ENCODE assay signal across 15 cellular contexts in genomic region chr2:208015475-208015874, GRCh38. TPM values are rescaled to one million over a fixed set of nuclear protein-coding genes. Genes with fewer than 3 reads are reported as not detected.
A peak's percentile ranks its signal among the peaks of the same experiment; 100 is the strongest.
DNase-seq lines count a peak whose midpoint lies in the region.
"Had no signal": no experiment of that assay in that cellular context is flagged by ENCODE, and none has a peak within 500 bp of the region (broad histone marks: within the 10 kb centered on the region; RNA-seq: fewer than 3 reads in every experiment).

No MANE protein-coding gene starts in this region.

- peak; percentile 29 for DNase-seq in NCI-H510A treated with DMSO at 0.1 percent for 48 hours (lab: John Stamatoyannopoulos, UW)
- DNase-seq in NCI-H510A (lab: John Stamatoyannopoulos, UW), result no peak
- DNase-seq in NCI-H1417 (lab: John Stamatoyannopoulos, UW), result peak in 2 of 3 experiments; percentile 15 to 75
- DNase-seq in dermis blood vessel endothelial cell, result peak; percentile 66
- DNase-seq in renal cortical epithelial cell (ENCODE audit: low read depth), result peak; percentile 68
- no peak for DNase-seq in NCI-H1694 (lab: John Stamatoyannopoulos, UW)
- no peak for DNase-seq in UCSD-AML1 (lab: John Stamatoyannopoulos, UW; ENCODE audit: unreplicated experiment)
- no peak for DNase-seq in stimulated activated CD4-positive, alpha-beta T cell treated with anti-CD3 and anti-CD28 coated beads, Interleukin-2, amount 100 ng/mL, for 48 hours
- DNase-seq: ACHN; activated CD4-positive, alpha-beta T cell treated with anti-CD3 and anti-CD28 coated beads for 1 hour; activated naive CD8-positive, alpha-beta T cell treated with anti-CD3 and anti-CD28 coated beads for 36 hours; CD4-positive, CD25-positive, alpha-beta regulatory T cell; foreskin melanocyte; GOT3; stimulated activated CD4-positive, alpha-beta T cell treated with anti-CD3 and anti-CD28 coated beads, Interleukin-12 subunit alpha, Interleukin-12 subunit beta, amount 100 ng/mL, for 4 hours had no signal

RNA-seq across cellular contexts. Expression of gene PLEKHM3, which starts 9.9 kb away (rescaled TPM):
- total RNA-seq in dermis blood vessel endothelial cell, result 11.3 and 18.5 TPM in 2 replicates
- total RNA-seq in renal cortical epithelial cell, result 10.8 and 14.8 TPM in 2 replicates

Comparison
In these comparisons a context has a peak if more than half of its experiments do, and no peak if none do; other contexts are left out.
1. DNase-seq: peak in NCI-H510A treated with DMSO at 0.1 percent for 48 hours (single experiment), NCI-H1417 (2 of 3), dermis blood vessel endothelial cell (single experiment) and renal cortical epithelial cell (single experiment); none in NCI-H510A (single experiment), NCI-H1694 (single experiment), UCSD-AML1 (single experiment) and stimulated activated CD4-positive, alpha-beta T cell treated with anti-CD3 and anti-CD28 coated beads, Interleukin-2, amount 100 ng/mL, for 48 hours (0 of 2).